Comparison of ENCODE assay signal across 19 cellular contexts in the genomic region with DNA sequence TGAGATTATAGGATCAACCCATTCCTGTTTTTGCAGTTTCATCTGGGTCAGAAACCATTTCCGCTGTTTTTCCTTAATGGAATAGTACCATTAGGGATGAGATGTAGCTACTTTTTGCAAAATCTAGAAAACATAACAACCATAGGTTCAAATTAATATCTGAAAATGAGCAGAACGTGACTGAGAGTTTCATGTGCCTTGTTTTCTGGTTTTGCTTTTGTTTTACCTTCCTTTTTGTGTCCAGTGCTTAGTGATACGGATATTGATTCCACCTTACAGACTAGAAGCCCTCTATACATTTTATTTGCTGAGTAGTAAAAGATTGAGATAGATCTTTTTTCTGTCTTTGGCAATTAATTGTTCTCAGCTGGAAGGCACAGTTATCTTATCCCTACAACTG. TPM values are rescaled to one million over a fixed set of nuclear protein-coding genes. Genes with fewer than 3 reads are reported as not detected.
DNase-seq lines count a peak whose midpoint lies in the region; ATAC-seq lines count a peak whose summit lies in the region.
"Had no signal": no experiment of that assay in that cellular context is flagged by ENCODE, and none has a peak within 500 bp of the region (broad histone marks: within the 10 kb centered on the region; RNA-seq: fewer than 3 reads in every experiment).

No MANE protein-coding gene starts in this region.

- H3K4me3 ChIP-seq in right cardiac atrium (ENCODE audit: low read length) (peak overlapping the region; percentile 2), HAP-1 (no peak overlapping the region)
- H3K4me3 ChIP-seq: gastroesophageal sphincter, uterus had no signal

- CTCF ChIA-PET in activated CD4-positive, alpha-beta memory T cell treated with anti-CD3 and anti-CD28 coated beads, Interleukin-2, amount 10 ng/mL, durations not matched to agents 7 days and 5 days (lab: Charles Lee): interaction anchor here (0.6 kb wide), 1 partner anchor 72 kb away, joined by 3 read pairs; no protein-coding TSS in a partner anchor

- H3K9me3 Mint-ChIP-seq in activated CD4-positive, alpha-beta memory T cell treated with anti-CD3 and anti-CD28 coated beads, Interleukin-2, amount 10 ng/mL, durations not matched to agents 7 days and 5 days: no peaks in the 10 kb centered on the region
- H3K9me3 Mint-ChIP-seq: activated naive CD8-positive, alpha-beta T cell treated with anti-CD3 and anti-CD28 coated beads, Interleukin-2, amount 10 ng/mL, durations not matched to agents 7 days and 5 days; central memory CD8-positive, alpha-beta T cell; stimulated activated naive CD8-positive, alpha-beta T cell treated with anti-CD3 and anti-CD28 coated beads, Interleukin-15, Interleukin-2, amounts not matched to agents 100 ng/mL and 50 ng/mL, for 24 hours; T-cell had no signal

- DNase-seq in right cardiac atrium (no peak), Right ventricle myocardium superior (no peak), HAP-1 (ENCODE audit: low spot score in 2 of 2) (no peak), NCI-H2171 treated with DMSO at 0.1 percent for 48 hours (lab: John Stamatoyannopoulos, UW) (no peak)
- no peak for DNase-seq in activated CD4-positive, alpha-beta memory T cell treated with anti-CD3 and anti-CD28 coated beads, Interleukin-2, amount 10 ng/mL, durations not matched to agents 7 days and 5 days
- DNase-seq: activated naive CD8-positive, alpha-beta T cell treated with anti-CD3 and anti-CD28 coated beads, Interleukin-2, amount 10 ng/mL, durations not matched to agents 7 days and 5 days; NCI-H1417; NCI-H446; nucleus accumbens; T-cell; uterus had no signal

- peak overlapping the region; percentile 35 for H3K27ac Mint-ChIP-seq in activated CD4-positive, alpha-beta memory T cell treated with anti-CD3 and anti-CD28 coated beads, Interleukin-2, amount 10 ng/mL, durations not matched to agents 7 days and 5 days
- H3K27ac Mint-ChIP-seq: activated naive CD8-positive, alpha-beta T cell treated with anti-CD3 and anti-CD28 coated beads, Interleukin-2, amount 10 ng/mL, durations not matched to agents 7 days and 5 days; stimulated activated naive CD8-positive, alpha-beta T cell treated with anti-CD3 and anti-CD28 coated beads, Interleukin-15, Interleukin-2, amounts not matched to agents 100 ng/mL and 50 ng/mL, for 24 hours had no signal

- intact Hi-C loops in right cardiac atrium (cut with DNase I): no loop called here
- intact Hi-C loops in Right ventricle myocardium superior (cut with DNase I): no loop called here

- in situ Hi-C loops in HAP-1 (cut with MboI; ENCODE audit: low sequenced_read_pairs): no loop called here

- WGBS in right cardiac atrium: 39% methylated on average over 3 of the region's 3 CpGs

- peaks cover 6% of the 10 kb centered on the region for H3K36me3 Mint-ChIP-seq in activated CD4-positive, alpha-beta memory T cell treated with anti-CD3 and anti-CD28 coated beads, Interleukin-2, amount 10 ng/mL, durations not matched to agents 7 days and 5 days (ENCODE audit: low read depth)

- H3K4me1 ChIP-seq in right cardiac atrium (ENCODE audit: control insufficient read depth, insufficient read depth, low read length) (no peaks in the 10 kb centered on the region), HAP-1 (peaks cover 13% of the 10 kb centered on the region)
- H3K4me1 ChIP-seq: uterus had no signal

- POLR2A ChIA-PET in activated CD4-positive, alpha-beta memory T cell treated with anti-CD3 and anti-CD28 coated beads, Interleukin-2, amount 10 ng/mL, durations not matched to agents 7 days and 5 days (lab: Charles Lee): no interaction called here

- H3K9me3 ChIP-seq in right cardiac atrium (ENCODE audit: control insufficient read depth, low read length) (no peaks in the 10 kb centered on the region), HAP-1 (no peaks in the 10 kb centered on the region)
- H3K9me3 ChIP-seq: gastroesophageal sphincter, uterus had no signal

- no peak overlapping the region for H3K27ac ChIP-seq in right cardiac atrium (ENCODE audit: low read length)
- H3K27ac ChIP-seq: gastroesophageal sphincter, uterus had no signal

- H3K36me3 ChIP-seq in HAP-1 (replicated peaks): no peaks in the 10 kb centered on the region
- H3K36me3 ChIP-seq: gastroesophageal sphincter, uterus had no signal

- H3K4me1 Mint-ChIP-seq in activated CD4-positive, alpha-beta memory T cell treated with anti-CD3 and anti-CD28 coated beads, Interleukin-2, amount 10 ng/mL, durations not matched to agents 7 days and 5 days: peaks cover 48% of the 10 kb centered on the region

- H3K27me3 ChIP-seq in right cardiac atrium (ENCODE audit: control insufficient read depth, insufficient read depth) (no peaks in the 10 kb centered on the region), HAP-1 (ENCODE audit: low read depth) (no peaks in the 10 kb centered on the region)
- H3K27me3 ChIP-seq: gastroesophageal sphincter, uterus had no signal

- H3K4me3 Mint-ChIP-seq in activated CD4-positive, alpha-beta memory T cell treated with anti-CD3 and anti-CD28 coated beads, Interleukin-2, amount 10 ng/mL, durations not matched to agents 7 days and 5 days: peak overlapping the region; percentile 56
- H3K4me3 Mint-ChIP-seq: activated naive CD8-positive, alpha-beta T cell treated with anti-CD3 and anti-CD28 coated beads, Interleukin-2, amount 10 ng/mL, durations not matched to agents 7 days and 5 days; central memory CD8-positive, alpha-beta T cell; stimulated activated naive CD8-positive, alpha-beta T cell treated with anti-CD3 and anti-CD28 coated beads, Interleukin-15, Interleukin-2, amounts not matched to agents 100 ng/mL and 50 ng/mL, for 24 hours had no signal

- ATAC-seq in right cardiac atrium (no peak), Right ventricle myocardium superior (ENCODE audit: poor library complexity) (no peak), HG02973 (IDR thresholded peaks at IDR 0.05; ENCODE audit: unreplicated experiment) (peak; percentile 54), GM19452 (IDR thresholded peaks at IDR 0.05; ENCODE audit: unreplicated experiment) (no peak), HG02870 (IDR thresholded peaks at IDR 0.05; ENCODE audit: unreplicated experiment) (no peak)
- ATAC-seq: activated CD4-positive, CD25-positive, alpha-beta regulatory T cell treated with anti-CD3 and anti-CD28 coated beads, Interleukin-2, amount 50 U/mL, for 24 hours; gastroesophageal sphincter; Panc1; T-cell had no signal

- no peaks in the 10 kb centered on the region for H3K27me3 Mint-ChIP-seq in activated CD4-positive, alpha-beta memory T cell treated with anti-CD3 and anti-CD28 coated beads, Interleukin-2, amount 10 ng/mL, durations not matched to agents 7 days and 5 days
- H3K27me3 Mint-ChIP-seq: activated naive CD8-positive, alpha-beta T cell treated with anti-CD3 and anti-CD28 coated beads, Interleukin-2, amount 10 ng/mL, durations not matched to agents 7 days and 5 days; central memory CD8-positive, alpha-beta T cell; stimulated activated naive CD8-positive, alpha-beta T cell treated with anti-CD3 and anti-CD28 coated beads, Interleukin-15, Interleukin-2, amounts not matched to agents 100 ng/mL and 50 ng/mL, for 24 hours; T-cell had no signal

RNA-seq across cellular contexts. Expression of a gene that starts 46.5 kb away (rescaled TPM):
- total RNA-seq in right cardiac atrium (10 to 100 TPM; 16.9 to 19.9 (median 19.6) TPM), Right ventricle myocardium superior (11.1 TPM)
- 10.5 TPM for polyA plus RNA-seq in right cardiac atrium
- total RNA-seq in activated CD4-positive, alpha-beta memory T cell treated with anti-CD3 and anti-CD28 coated beads, Interleukin-2, amount 10 ng/mL, durations not matched to agents 7 days and 5 days: 10 to 100 TPM; 18.0 to 18.5 TPM

RNA-seq across cellular contexts. Expression of a gene that starts 52.1 kb away (rescaled TPM):
- total RNA-seq in right cardiac atrium (10 to 100 TPM; 16.4 to 26.9 (median 18.4) TPM), Right ventricle myocardium superior (11.3 TPM)
- 4.1 TPM for polyA plus RNA-seq in right cardiac atrium
- 10 to 100 TPM; 31.9 to 32.1 TPM for total RNA-seq in activated CD4-positive, alpha-beta memory T cell treated with anti-CD3 and anti-CD28 coated beads, Interleukin-2, amount 10 ng/mL, durations not matched to agents 7 days and 5 days
